8 cellular contexts compared by ENCODE assay signal in the genomic region with DNA sequence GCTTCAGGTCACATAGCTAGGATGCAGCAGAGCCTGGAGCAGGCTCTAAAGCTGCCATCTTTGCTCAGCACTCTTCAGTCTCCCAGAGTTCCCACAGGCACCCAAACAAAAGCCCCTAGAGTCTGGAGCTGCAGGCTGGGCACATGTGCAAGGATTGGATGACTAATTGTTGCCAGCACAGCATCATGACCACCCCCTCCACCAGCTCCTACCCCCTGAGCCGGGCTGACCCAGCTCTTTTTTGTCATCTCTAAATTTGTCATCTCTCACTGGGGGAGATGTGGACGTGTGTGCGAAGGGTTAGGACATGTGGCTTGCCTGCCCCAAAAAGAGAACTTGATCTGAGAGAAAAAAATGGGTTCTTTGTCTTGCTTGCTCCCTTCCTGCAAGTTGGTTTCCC. TPM values are rescaled to one million over a fixed set of nuclear protein-coding genes. Genes with fewer than 3 reads are reported as not detected.
DNase-seq lines count a peak whose midpoint lies in the region; ATAC-seq and TF ChIP-seq lines count a peak whose summit lies in the region.

No MANE protein-coding gene starts in this region.

- TF ChIP-seq EP300 in ovary (IDR thresholded peaks at IDR 0.05) = no peak

- no peak for TF ChIP-seq POLR2A in ovary (IDR thresholded peaks at IDR 0.05)

- H3K36me3 Mint-ChIP-seq in CD4-positive, alpha-beta T cell (ENCODE audit: low read depth) = no peaks in the 10 kb centered on the region

- POLR2A ChIA-PET in CD4-positive, alpha-beta T cell (lab: Charles Lee) = interaction anchor here (1.0 kb wide), 1 partner anchor 79 kb away, joined by 4 read pairs; no protein-coding TSS in a partner anchor

- H3K36me3 ChIP-seq in ovary = no peaks in the 10 kb centered on the region

- ATAC-seq in CD4-positive, alpha-beta T cell (ENCODE audit: poor library complexity) = no peak

- H3K4me3 ChIP-seq in AG10803 (ENCODE audit: low read length) = no peak overlapping the region
- H3K4me3 ChIP-seq in epithelial cell of esophagus (ENCODE audit: low read length) = no peak overlapping the region
- H3K4me3 ChIP-seq in ovary = no peak overlapping the region

- no peaks in the 10 kb centered on the region for H3K27me3 ChIP-seq in ovary
- H3K27me3 ChIP-seq in CD4-positive, alpha-beta T cell (ENCODE audit: control insufficient read depth, insufficient read depth, low read length) = no peaks in the 10 kb centered on the region

- DNase-seq in AG10803 (ENCODE audit: low read depth) (peak; percentile 81), OCI-M1 (lab: John Stamatoyannopoulos, UW) (peak; percentile 32), epithelial cell of esophagus (ENCODE audit: low read depth) (peak; percentile 39), ovary (peak in 2 of 5 donors; percentile 40 to 63), iPS-NIHi7 (ENCODE audit: extremely low spot score) (no peak), NCI-H1417 treated with DMSO at 0.1 percent for 48 hours (lab: John Stamatoyannopoulos, UW) (no peak), NCI-H2196 treated with DMSO at 0.1 percent for 48 hours (lab: John Stamatoyannopoulos, UW; ENCODE audit: unreplicated experiment) (no peak)
- no peak for DNase-seq in CD4-positive, alpha-beta T cell

- intact Hi-C loops in ovary (cut with DNase I) = loop anchor here in 1 of 4 donors (5.0 kb wide), 1 partner anchor 85 kb away; the partner anchor contains the start of gene DGKA
- intact Hi-C loops in CD4-positive, alpha-beta T cell (cut with DNase I, micrococcal nuclease) = no loop called here

- H3K27me3 Mint-ChIP-seq in CD4-positive, alpha-beta T cell = peaks cover 3% of the 10 kb centered on the region

- CTCF ChIA-PET in CD4-positive, alpha-beta T cell (lab: Charles Lee) = interaction anchor here (1.0 to 1.3 kb wide), 2 partner anchors 12 to 79 kb away, joined by 3 read pairs; no protein-coding TSS in a partner anchor

- H3K9me3 ChIP-seq in ovary = no peaks in the 10 kb centered on the region
- no peaks in the 10 kb centered on the region for H3K9me3 ChIP-seq in CD4-positive, alpha-beta T cell (ENCODE audit: control insufficient read depth, low read length)

- TF ChIP-seq CTCF in AG10803 (conservative IDR thresholded peaks at IDR 0.05; ENCODE audit: low read length) = no peak
- no peak for TF ChIP-seq CTCF in epithelial cell of esophagus (IDR thresholded peaks at IDR 0.05; ENCODE audit: insufficient read depth, low read depth, low read length, missing control alignments)
- no peak for TF ChIP-seq CTCF in ovary (IDR thresholded peaks at IDR 0.05)
- TF ChIP-seq CTCF in CD4-positive, alpha-beta T cell (IDR thresholded peaks at IDR 0.05) = no peak

- H3K4me1 Mint-ChIP-seq in CD4-positive, alpha-beta T cell (ENCODE audit: low read depth) = no peaks in the 10 kb centered on the region

- no peak overlapping the region for H3K27ac Mint-ChIP-seq in CD4-positive, alpha-beta T cell

- no peaks in the 10 kb centered on the region for H3K9me3 Mint-ChIP-seq in CD4-positive, alpha-beta T cell

- 45 to 61% (median 49%) methylated on average over 3 of the region's 3 CpGs for WGBS in ovary, 3 donors

- H3K27ac ChIP-seq in ovary = peak overlapping the region; percentile 43 to 69
- no peak overlapping the region for H3K27ac ChIP-seq in CD4-positive, alpha-beta T cell (ENCODE audit: low read depth, low read length)

- H3K4me3 Mint-ChIP-seq in CD4-positive, alpha-beta T cell = no peak overlapping the region

- peaks cover 9% of the 10 kb centered on the region for H3K4me1 ChIP-seq in ovary (ENCODE audit: insufficient read depth)

RNA-seq across cellular contexts. Expression of gene MMP19, which starts 4.3 kb away (rescaled TPM):
- 10 to 100 TPM in 6 of 7 donors, 1 to 10 TPM in 1; 3.6 to 42.7 (median 23.3) TPM for total RNA-seq in ovary
- polyA plus RNA-seq in ovary = 10 to 100 TPM; 11.3 to 23.3 TPM
- total RNA-seq in CD4-positive, alpha-beta T cell = not detected

RNA-seq across cellular contexts. Expression of gene DNAJC14, which starts 17.6 kb away (rescaled TPM):
- total RNA-seq in ovary = 10 to 100 TPM; 15.7 to 32.8 (median 23.0) TPM
- 10 to 100 TPM; 19.3 to 26.8 TPM for polyA plus RNA-seq in ovary
- 10 to 100 TPM; 17.8 to 21.0 TPM for total RNA-seq in CD4-positive, alpha-beta T cell

RNA-seq across cellular contexts. Expression of gene ORMDL2, which starts 29.2 kb away (rescaled TPM):
- 10 to 100 TPM in 6 of 7 donors, 1 to 10 TPM in 1; 8.6 to 38.9 (median 20.8) TPM for total RNA-seq in ovary
- 10 to 100 TPM; 15.7 to 35.5 TPM for polyA plus RNA-seq in ovary
- total RNA-seq in CD4-positive, alpha-beta T cell = 10 to 100 TPM; 13.0 to 14.9 TPM

RNA-seq across cellular contexts. Expression of gene SARNP, which starts 29.5 kb away (rescaled TPM):
- total RNA-seq in ovary = 10 to 100 TPM; 48.0 to 60.8 (median 58.6) TPM
- 10 to 100 TPM; 71.6 to 89.3 TPM for polyA plus RNA-seq in ovary
- total RNA-seq in CD4-positive, alpha-beta T cell = 10 to 100 TPM; 38.2 to 38.6 TPM

Comparison
In these comparisons a context has a peak if more than half of its experiments do, and no peak if none do; other contexts are left out.
1. DNase-seq: peak in AG10803 (single experiment), OCI-M1 (single experiment) and epithelial cell of esophagus (single experiment); none in CD4-positive, alpha-beta T cell (0 of 10), iPS-NIHi7 (single experiment), NCI-H1417 treated with DMSO at 0.1 percent for 48 hours (single experiment) and NCI-H2196 treated with DMSO at 0.1 percent for 48 hours (single experiment).
2. RNA of gene MMP19, which starts 4.3 kb away (total RNA-seq): 3.6 to 42.7 TPM in ovary; not detected in CD4-positive, alpha-beta T cell; every median in the first group is over 4 times any median in the second.